22 cellular contexts compared by ENCODE assay signal in genomic region chr19:28585796-28586195, GRCh38.
DNase-seq lines count a peak whose midpoint lies in the region; ATAC-seq, FAIRE-seq and TF ChIP-seq lines count a peak whose summit lies in the region.
"Had no signal": no experiment of that assay in that cellular context is flagged by ENCODE, and none has a peak within 500 bp of the region (broad histone marks: within the 10 kb centered on the region; RNA-seq: fewer than 3 reads in every experiment).

No MANE protein-coding gene starts in this region.

- POLR2A ChIA-PET in K562 (lab: Yijun Ruan, JAX), result interaction anchor here (0.7 to 1.4 kb wide), 6 partner anchors 9 to 557 kb away, joined by 3 to 6 read pairs (median 4); no protein-coding TSS in a partner anchor

- H3K9me3 ChIP-seq in Karpas-422 (ENCODE audit: low read length) (no peaks in the 10 kb centered on the region; the same call in 1 of the 2 replicates), K562 (replicated peaks; ENCODE audit: control insufficient read depth, insufficient read depth, low read depth, low read length) (no peaks in the 10 kb centered on the region), trophoblast cell (ENCODE audit: insufficient read depth, low read depth, low read length) (no peaks in the 10 kb centered on the region)

- CTCF ChIA-PET in K562 (lab: Yijun Ruan, JAX; ENCODE audit: low intra/inter-chr PET ratio), result no interaction called here

- H3K4me1 ChIP-seq in Karpas-422 (ENCODE audit: low read length) (peaks cover 6% of the 10 kb centered on the region), K562 (replicated peaks in 1 of 2; ENCODE audit: control insufficient read depth in 2 of 2, insufficient read depth in 2 of 2, low read length in 2 of 2) (peaks cover 16 to 20% of the 10 kb centered on the region in 2 experiments; a peak in 4 of 5 replicates), trophoblast cell (ENCODE audit: control insufficient read depth in 1 of 2, insufficient read depth in 2 of 2, low read length in 2 of 2) (peaks cover 24 to 30% of the 10 kb centered on the region in 2 experiments)
- H3K4me1 ChIP-seq: A549 had no signal

- H3K4me2 ChIP-seq in Karpas-422 (ENCODE audit: low read depth, low read length, poor library complexity, severe bottlenecking), result no peak overlapping the region
- no peak overlapping the region for H3K4me2 ChIP-seq in K562 (ENCODE audit: insufficient read depth, low read length)
- no peak overlapping the region for H3K4me2 ChIP-seq in trophoblast cell (ENCODE audit: low read length)
- H3K4me2 ChIP-seq: A549 had no signal

- 21% methylated on average over 4 of the region's 4 CpGs for WGBS in K562 (ENCODE audit: insufficient coverage, low coverage, missing lambda C conversion rate)
- WGBS in trophoblast cell (ENCODE audit: extremely low coverage, insufficient coverage, insufficient read length), result no CpG with 5 or more reads among the region's 4 CpGs

- intact Hi-C loops in K562 (cut with micrococcal nuclease), result no loop called here

- in situ Hi-C loops in K562 (cut with MboI), result no loop called here

- H3K79me2 ChIP-seq in Karpas-422 (ENCODE audit: low read length) (no peaks in the 10 kb centered on the region), K562 (ENCODE audit: control insufficient read depth, insufficient read depth, low read length) (no peaks in the 10 kb centered on the region), trophoblast cell (ENCODE audit: control insufficient read depth, insufficient read depth, low read length, poor library complexity) (no peaks in the 10 kb centered on the region)

- no peak overlapping the region for H3K4me3 ChIP-seq in Karpas-422 (ENCODE audit: low read length)
- no peak overlapping the region for H3K4me3 ChIP-seq in K562
- H3K4me3 ChIP-seq in trophoblast cell (ENCODE audit: low read depth, low read length), result no peak overlapping the region
- H3K4me3 ChIP-seq: A549, GM12878, GM23248 had no signal

- H3K79me1 ChIP-seq in trophoblast cell (ENCODE audit: low read length), result peaks cover 5% of the 10 kb centered on the region

- no peak overlapping the region for H2AFZ ChIP-seq in Karpas-422 (ENCODE audit: low read length)
- H2AFZ ChIP-seq in K562 (ENCODE audit: low read depth, low read length), result peak overlapping the region; percentile 82; the same call in 1 of the 2 replicates
- H2AFZ ChIP-seq in trophoblast cell (ENCODE audit: insufficient read depth, low read length, poor library complexity), result no peak overlapping the region
- H2AFZ ChIP-seq: GM23248 had no signal

- no peak overlapping the region for H3K23ac ChIP-seq in trophoblast cell (ENCODE audit: low read length)

- H3K36me3 ChIP-seq in Karpas-422 (ENCODE audit: insufficient read depth, low read length), result no peaks in the 10 kb centered on the region
- no peaks in the 10 kb centered on the region for H3K36me3 ChIP-seq in K562 (ENCODE audit: control insufficient read depth, insufficient read depth, low read length)
- no peaks in the 10 kb centered on the region for H3K36me3 ChIP-seq in trophoblast cell (ENCODE audit: control insufficient read depth in 1 of 2, insufficient read depth in 2 of 2, low read length in 2 of 2)

- H4K20me1 ChIP-seq in Karpas-422 (ENCODE audit: insufficient read depth, low read depth, low read length) (no peaks in the 10 kb centered on the region), K562 (replicated peaks; ENCODE audit: control insufficient read depth, insufficient read depth, low read length) (no peaks in the 10 kb centered on the region)

- TF ChIP-seq POLR2A in K562 (conservative IDR thresholded peaks at IDR 0.05), result no peak

- no peak for TF ChIP-seq RAD21 in K562 (CRISPR knock-in tag; conservative IDR thresholded peaks at IDR 0.05 in 1 of 2, IDR thresholded peaks at IDR 0.05 in 1 of 2)

- H4K91ac ChIP-seq in trophoblast cell (ENCODE audit: low read depth, low read length), result peak overlapping the region; percentile 62

- H2BK12ac ChIP-seq in trophoblast cell (ENCODE audit: low read length), result peak overlapping the region; percentile 24

- H3K18ac ChIP-seq in trophoblast cell (ENCODE audit: low read length), result peak overlapping the region; percentile 45

- no TSS peak for BruUV-seq in K562 (replicated peaks; lab: Mats Ljungman, UMichigan)

- H3K9me1 ChIP-seq in K562 (ENCODE audit: control insufficient read depth, insufficient read depth, low read length), result no peaks in the 10 kb centered on the region

- no peaks in the 10 kb centered on the region for H3K9me2 ChIP-seq in Karpas-422 (replicated peaks; ENCODE audit: insufficient read depth, low read length)

- H3K4ac ChIP-seq in trophoblast cell (ENCODE audit: low read depth, low read length), result no peak overlapping the region

- no peak overlapping the region for H4K8ac ChIP-seq in trophoblast cell (ENCODE audit: low read depth, low read length)

- peak overlapping the region; percentile 23 for H2BK120ac ChIP-seq in trophoblast cell (ENCODE audit: insufficient read depth, low read length, poor library complexity)

- no peak for TF ChIP-seq EP300 in K562 (IDR thresholded peaks at IDR 0.05; ENCODE audit: low read length)

- peak; percentile 49 for FAIRE-seq in K562 (lab: Jason Lieb, UNC)
- FAIRE-seq: A549, GM12878, GM19239 had no signal

- H2AK5ac ChIP-seq in trophoblast cell (ENCODE audit: low read length), result peak overlapping the region; percentile 20

- H3K9ac ChIP-seq in Karpas-422 (ENCODE audit: low read length) (no peak overlapping the region), K562 (ENCODE audit: insufficient read depth in 1 of 2, low read depth in 2 of 2, low read length in 2 of 2) (0 out of 4 replicates have a peak overlapping the region, but pooled peaks of 1 of the 2 experiments have one; percentile 34), trophoblast cell (ENCODE audit: low read length) (no peak overlapping the region)
- H3K9ac ChIP-seq: GM23248 had no signal

- no peaks in the 10 kb centered on the region for H3K27me3 ChIP-seq in Karpas-422 (ENCODE audit: low read length)
- no peaks in the 10 kb centered on the region for H3K27me3 ChIP-seq in K562 (ENCODE audit: control insufficient read depth in 2 of 2, insufficient read depth in 2 of 2, low read length in 2 of 2)
- no peaks in the 10 kb centered on the region for H3K27me3 ChIP-seq in trophoblast cell (ENCODE audit: insufficient read depth, low read length)

- peak overlapping the region; percentile 22 for H2BK5ac ChIP-seq in trophoblast cell (ENCODE audit: low read depth, low read length, poor library complexity)

- no peak overlapping the region for H4K12ac ChIP-seq in trophoblast cell (ENCODE audit: low read depth, low read length)

- DNase-seq in Karpas-422, result peak; percentile 32
- DNase-seq in K562 (ENCODE audit: extremely low read depth in 1 of 4, low spot score in 3 of 4), result no peak
- no peak for DNase-seq in trophoblast cell
- DNase-seq in iPS-NIHi7 (ENCODE audit: extremely low spot score), result no peak
- DNase-seq in AG20443 (ENCODE audit: low spot score), result no peak
- DNase-seq in NCI-H2171 (lab: John Stamatoyannopoulos, UW), result no peak
- DNase-seq: 8988T; ACHN; C1 segment of cervical spinal cord; Calu3; CD4-positive, alpha-beta memory T cell; COR-L47; DMS153; EL; GDM1; GM23248; H9 had no signal

- ATAC-seq in K562 (peak; percentile 23; the same call in 2 of the 3 replicates), HG02588 (IDR thresholded peaks at IDR 0.05; ENCODE audit: unreplicated experiment) (no peak)
- ATAC-seq: A549, GM12878, HCT116 had no signal

- no peak overlapping the region for H3K27ac ChIP-seq in Karpas-422 (ENCODE audit: low read length)
- no peak overlapping the region; the same call in 2 of the 3 replicates for H3K27ac ChIP-seq in K562 (ENCODE audit: extremely low read depth, low read depth, low read length)
- peak overlapping the region; percentile 5 for H3K27ac ChIP-seq in trophoblast cell (ENCODE audit: low read depth, low read length)
- H3K27ac ChIP-seq: A549, GM23248 had no signal

- peak overlapping the region; percentile 2 for H3K14ac ChIP-seq in trophoblast cell (ENCODE audit: low read length)

- TF ChIP-seq CTCF in K562 (IDR thresholded peaks at IDR 0.05 in 2 of 3, conservative IDR thresholded peaks at IDR 0.05 in 1 of 3; ENCODE audit: insufficient read depth in 2 of 3, low read depth in 1 of 3, low read length in 3 of 3), result no peak

TF ChIP-seq in K562, 482 proteins besides CTCF, POLR2A, EP300 and RAD21 (continues in another document):
- TF ChIP-seq ZNF592 (IDR thresholded peaks at IDR 0.05) (0 out of 2 replicates have a peak, but pooled peaks have one; percentile 32), NONO (IDR thresholded peaks at IDR 0.05; ENCODE audit: low read depth in 2 of 2, low read length in 1 of 2) (no peak), HCFC1 (IDR thresholded peaks at IDR 0.05; ENCODE audit: low read depth, low read length) (no peak)
